ENCODE assay signal across 9 cellular contexts in the genomic region with DNA sequence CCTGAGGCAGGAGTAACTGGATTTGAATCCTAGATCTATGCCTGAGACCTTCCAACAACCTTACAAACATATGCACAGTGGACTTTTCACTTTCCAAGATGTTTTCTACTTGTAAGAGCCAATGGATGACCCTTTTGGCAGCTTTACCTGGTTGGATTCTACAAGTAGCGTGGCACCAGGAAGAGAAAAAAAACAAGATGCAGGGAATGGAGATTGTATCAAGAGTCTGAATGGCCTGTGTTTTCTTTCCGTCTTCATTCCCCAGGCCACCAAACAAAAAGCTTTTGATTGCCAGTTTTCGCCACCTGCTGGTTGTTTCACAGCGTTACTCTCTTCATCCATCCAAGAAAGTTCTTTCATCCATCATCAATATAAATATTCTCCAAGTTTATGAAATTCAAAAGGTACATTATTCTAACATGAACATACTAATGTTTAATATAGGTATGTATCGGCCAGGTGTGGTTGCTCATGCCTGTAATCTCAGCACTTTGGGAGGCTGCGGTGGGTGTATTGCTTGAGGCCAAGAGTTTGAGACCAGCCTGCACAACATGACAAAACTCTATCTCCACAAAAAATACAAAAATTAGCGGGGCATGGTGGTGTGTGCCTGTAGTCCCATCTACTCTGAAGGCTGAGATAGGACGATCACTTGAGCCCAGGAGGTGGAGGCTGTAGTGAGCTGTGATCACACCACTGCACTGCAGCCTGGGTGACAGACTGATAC. TPM values are rescaled to one million over a fixed set of nuclear protein-coding genes. Genes with fewer than 3 reads are reported as not detected.
DNase-seq lines count a peak whose midpoint lies in the region; ATAC-seq and TF ChIP-seq lines count a peak whose summit lies in the region.
"Had no signal": no experiment of that assay in that cellular context is flagged by ENCODE, and none has a peak within 500 bp of the region (broad histone marks: within the 10 kb centered on the region; RNA-seq: fewer than 3 reads in every experiment).

No MANE protein-coding gene starts in this region.

- H3K4me3 ChIP-seq in CD8-positive, alpha-beta memory T cell (ENCODE audit: low read length) = no peak overlapping the region
- H3K4me3 ChIP-seq in mucosa of rectum (ENCODE audit: low read length in 2 of 2) = no peak overlapping the region

- H3K9ac ChIP-seq in mucosa of rectum (ENCODE audit: low read depth in 1 of 2, low read length in 2 of 2) = peak overlapping the region in 1 of 2 donors; percentile 37

- H3K9me3 ChIP-seq in CD8-positive, alpha-beta memory T cell (ENCODE audit: low read length) = no peaks in the 10 kb centered on the region
- no peaks in the 10 kb centered on the region for H3K9me3 ChIP-seq in mucosa of rectum (ENCODE audit: control insufficient read depth in 2 of 2, low read length in 2 of 2)

- TF ChIP-seq CTCF in endothelial cell (IDR thresholded peaks at IDR 0.05; ENCODE audit: unreplicated experiment) = peak; percentile 86
- TF ChIP-seq CTCF in type B pancreatic cell (conservative IDR thresholded peaks at IDR 0.05) = peak; percentile 92

- DNase-seq in CD8-positive, alpha-beta memory T cell = peak in 4 of 5 donors; percentile 34 to 73 (median 60)
- DNase-seq in HEK293T (ENCODE audit: extremely low spot score) = peak; percentile 34
- peak; percentile 83 for DNase-seq in NCI-H526 treated with DMSO at 0.1 percent for 48 hours (lab: John Stamatoyannopoulos, UW)
- peak; percentile 48 to 50 for DNase-seq in activated CD4-positive, alpha-beta T cell treated with anti-CD3 and anti-CD28 coated beads, Interleukin-2, amount 50 U/mL, for 4 hours
- peak; percentile 56 for DNase-seq in endothelial cell (ENCODE audit: low spot score)
- DNase-seq in type B pancreatic cell (ENCODE audit: extremely low spot score, unreplicated experiment) = no peak

- H3K36me3 ChIP-seq in CD8-positive, alpha-beta memory T cell (ENCODE audit: insufficient read depth, low read length) = no peaks in the 10 kb centered on the region
- no peaks in the 10 kb centered on the region for H3K36me3 ChIP-seq in mucosa of rectum (ENCODE audit: control insufficient read depth in 2 of 2, insufficient read depth in 2 of 2, low read length in 2 of 2)

- H3K9me3 Mint-ChIP-seq in CD8-positive, alpha-beta memory T cell = no peaks in the 10 kb centered on the region
- no peaks in the 10 kb centered on the region for H3K9me3 Mint-ChIP-seq in endothelial cell (ENCODE audit: unreplicated experiment)
- H3K9me3 Mint-ChIP-seq in type B pancreatic cell = no peaks in the 10 kb centered on the region
- H3K9me3 Mint-ChIP-seq: T-helper 1 cell treated with Interleukin-12 subunit alpha and Interleukin-12 subunit beta and Interleukin-4 antibody, amounts not matched to agents 30 μg/mL and 1 μg/mL, for 36 hours had no signal

- ATAC-seq in HG02970 (IDR thresholded peaks at IDR 0.05; ENCODE audit: low FRiP score, unreplicated experiment) = no peak

- H3K27me3 ChIP-seq in CD8-positive, alpha-beta memory T cell (ENCODE audit: insufficient read depth, low read length, poor library complexity, severe bottlenecking) = no peaks in the 10 kb centered on the region
- no peaks in the 10 kb centered on the region for H3K27me3 ChIP-seq in mucosa of rectum (ENCODE audit: control insufficient read depth in 2 of 2, insufficient read depth in 2 of 2, low read length in 2 of 2)

- peaks cover 6% of the 10 kb centered on the region for H3K4me1 ChIP-seq in CD8-positive, alpha-beta memory T cell (ENCODE audit: insufficient read depth, low read length)
- H3K4me1 ChIP-seq in mucosa of rectum (ENCODE audit: control insufficient read depth in 2 of 2, insufficient read depth in 2 of 2, low read length in 2 of 2) = peaks cover 9 to 13% of the 10 kb centered on the region in 2 donors

- POLR2A ChIA-PET in CD8-positive, alpha-beta memory T cell (lab: Charles Lee) = interaction anchor here (0.7 to 1.6 kb wide), 3 partner anchors 160 to 192 kb away, joined by 3 to 4 read pairs (median 3); no protein-coding TSS in a partner anchor
- POLR2A ChIA-PET in HEK293T (lab: Yijun Ruan, JAX) = interaction anchor here (0.6 to 1.4 kb wide), 2 partner anchors 171 to 298 kb away, joined by 3 read pairs; no protein-coding TSS in a partner anchor

- CTCF ChIA-PET in CD8-positive, alpha-beta memory T cell (lab: Charles Lee) = interaction anchor here (0.6 to 7.0 kb wide), 25 partner anchors 8 to 307 kb away, joined by 3 to 86 read pairs (median 4); no protein-coding TSS in a partner anchor
- CTCF ChIA-PET in HEK293T (lab: Yijun Ruan, JAX) = interaction anchor here (0.6 to 1.6 kb wide), 11 partner anchors 12 to 595 kb away, joined by 3 to 13 read pairs (median 4); no protein-coding TSS in a partner anchor

- no peaks in the 10 kb centered on the region for H3K27me3 Mint-ChIP-seq in CD8-positive, alpha-beta memory T cell
- peaks cover 16% of the 10 kb centered on the region for H3K27me3 Mint-ChIP-seq in endothelial cell (ENCODE audit: unreplicated experiment)
- peaks cover 14% of the 10 kb centered on the region for H3K27me3 Mint-ChIP-seq in type B pancreatic cell

- H3K4me1 Mint-ChIP-seq in CD8-positive, alpha-beta memory T cell = peaks cover 13 to 28% (median 27%) of the 10 kb centered on the region in 3 donors
- H3K4me1 Mint-ChIP-seq in endothelial cell (ENCODE audit: unreplicated experiment) (peaks cover 22% of the 10 kb centered on the region), type B pancreatic cell (ENCODE audit: unreplicated experiment) (peaks cover 18% of the 10 kb centered on the region)

- H3K27ac Mint-ChIP-seq in CD8-positive, alpha-beta memory T cell = peak overlapping the region in 7 of 8 donors; percentile 0 to 86 (median 60)
- H3K27ac Mint-ChIP-seq in endothelial cell (ENCODE audit: unreplicated experiment) (peak overlapping the region; percentile 11), type B pancreatic cell (peak overlapping the region; percentile 22)
- H3K27ac Mint-ChIP-seq: T-helper 1 cell treated with Interleukin-12 subunit alpha and Interleukin-12 subunit beta and Interleukin-4 antibody, amounts not matched to agents 30 μg/mL and 1 μg/mL, for 36 hours had no signal

- peak overlapping the region in 2 of 7 donors; percentile 21 to 54 for H3K4me3 Mint-ChIP-seq in CD8-positive, alpha-beta memory T cell
- H3K4me3 Mint-ChIP-seq in endothelial cell (ENCODE audit: unreplicated experiment) (no peak overlapping the region), type B pancreatic cell (peak overlapping the region; percentile 59)

- peaks cover 0 to 12% (median under 1%) of the 10 kb centered on the region in 3 donors for H3K36me3 Mint-ChIP-seq in CD8-positive, alpha-beta memory T cell
- peaks cover 12% of the 10 kb centered on the region for H3K36me3 Mint-ChIP-seq in endothelial cell (ENCODE audit: low read depth, unreplicated experiment)
- H3K36me3 Mint-ChIP-seq in type B pancreatic cell = no peaks in the 10 kb centered on the region

- no peak overlapping the region for H3K27ac ChIP-seq in CD8-positive, alpha-beta memory T cell (ENCODE audit: low read depth, low read length)
- peak overlapping the region; percentile 7 to 20 for H3K27ac ChIP-seq in mucosa of rectum (ENCODE audit: low read depth in 2 of 2, low read length in 2 of 2)

TF ChIP-seq in HEK293T, 16 proteins besides CTCF, POLR2A, EP300 and RAD21:
- TF ChIP-seq L3MBTL2 (conservative IDR thresholded peaks at IDR 0.05) (no peak), ARNT (IDR thresholded peaks at IDR 0.05) (no peak), PKNOX1 (IDR thresholded peaks at IDR 0.05) (no peak), NFRKB (IDR thresholded peaks at IDR 0.05) (no peak), FOXK2 (IDR thresholded peaks at IDR 0.05) (no peak), FOXA1 (IDR thresholded peaks at IDR 0.05) (no peak), SP1 (IDR thresholded peaks at IDR 0.05) (no peak), ELF4 (IDR thresholded peaks at IDR 0.05) (no peak), ZNF384 (IDR thresholded peaks at IDR 0.05) (no peak), BHLHE40 (IDR thresholded peaks at IDR 0.05; ENCODE audit: borderline replicate concordance) (no peak), LEF1 (IDR thresholded peaks at IDR 0.05; ENCODE audit: borderline replicate concordance) (no peak), CTBP1 (IDR thresholded peaks at IDR 0.05; ENCODE audit: borderline replicate concordance) (no peak), HDGF (IDR thresholded peaks at IDR 0.05; ENCODE audit: borderline replicate concordance) (no peak), TARDBP (IDR thresholded peaks at IDR 0.05) (no peak), SUZ12 (IDR thresholded peaks at IDR 0.05) (no peak), FOXM1 (IDR thresholded peaks at IDR 0.05; ENCODE audit: borderline replicate concordance) (no peak)

RNA-seq across cellular contexts. Expression of gene BCL2, which starts 3.5 kb away (rescaled TPM):
- total RNA-seq in CD8-positive, alpha-beta memory T cell = 10 to 100 TPM; 58.9 to 60.5 TPM
- polyA plus RNA-seq in CD8-positive, alpha-beta memory T cell = 29.8 TPM
- total RNA-seq in endothelial cell (ENCODE audit: unreplicated experiment) (9.2 TPM), type B pancreatic cell (ENCODE audit: low replicate concordance) (16.5 and 21.9 TPM in 2 replicates)

RNA-seq across cellular contexts. Expression of gene KDSR, which starts 43.9 kb away (rescaled TPM):
- total RNA-seq in CD8-positive, alpha-beta memory T cell = 10 to 100 TPM; 52.1 to 55.3 TPM
- 103 TPM for polyA plus RNA-seq in CD8-positive, alpha-beta memory T cell
- total RNA-seq in endothelial cell (ENCODE audit: unreplicated experiment) = 23.9 TPM
- total RNA-seq in type B pancreatic cell (ENCODE audit: low replicate concordance) = 50.2 and 52.7 TPM in 2 replicates
